13 cellular contexts compared by ENCODE assay signal in the genomic region with DNA sequence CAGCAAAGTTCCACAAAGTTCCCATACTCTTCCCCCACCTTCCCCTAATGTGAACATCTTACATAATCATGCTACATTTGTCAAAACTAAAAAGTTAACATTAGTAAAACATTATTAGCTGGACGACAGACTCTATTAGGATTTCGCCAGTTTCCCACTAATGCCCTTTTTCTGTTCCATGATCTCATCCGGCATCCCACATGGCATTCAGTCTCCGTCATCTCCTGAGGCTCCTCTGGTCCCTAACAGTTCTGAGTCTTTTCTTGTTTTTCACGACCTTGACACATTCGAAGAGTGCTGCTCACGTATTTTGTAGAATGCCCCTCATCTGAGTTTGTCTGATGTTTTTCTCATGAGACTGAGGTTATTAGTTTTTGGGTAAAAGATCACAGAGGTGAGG.
"Had no signal": no experiment of that assay in that cellular context is flagged by ENCODE, and none has a peak within 500 bp of the region (broad histone marks: within the 10 kb centered on the region; RNA-seq: fewer than 3 reads in every experiment).

No MANE protein-coding gene starts in this region.

- H3K27ac ChIP-seq: esophagus muscularis mucosa, neutrophil, skin epidermis, upper lobe of left lung had no signal

- H3K36me3 ChIP-seq: esophagus muscularis mucosa, neutrophil, upper lobe of left lung had no signal

- H3K4me3 ChIP-seq: esophagus muscularis mucosa, skin epidermis, upper lobe of left lung had no signal

- H3K9me3 ChIP-seq: esophagus muscularis mucosa, neutrophil, upper lobe of left lung had no signal

- H3K27me3 ChIP-seq: esophagus muscularis mucosa, upper lobe of left lung had no signal

- DNase-seq: activated CD4-positive, alpha-beta T cell treated with anti-CD3 and anti-CD28 coated beads, Interleukin-2, amount 50 U/mL, for 1 hour; activated naive CD4-positive, alpha-beta T cell treated with Interleukin-2 at 50 U/mL for 16 hours; activated T-cell treated with anti-CD3 and anti-CD28 coated beads for 4 hours; anterior cingulate cortex; kidney glomerular epithelial cell; retina; stimulated activated CD4-positive, alpha-beta T cell treated with anti-CD3 and anti-CD28 coated beads, Interleukin-4, amount 100 ng/mL, for 24 hours; stimulated activated naive CD4-positive, alpha-beta T cell treated with Interleukin-2 at 50 U/mL for 16 hours; substantia nigra; upper lobe of left lung had no signal
